8 cellular contexts compared by ENCODE assay signal in genomic region chr5:1345876-1346626, GRCh38. TPM values are rescaled to one million over a fixed set of nuclear protein-coding genes. Genes with fewer than 3 reads are reported as not detected.
DNase-seq lines count a peak whose midpoint lies in the region; ATAC-seq and TF ChIP-seq lines count a peak whose summit lies in the region.

No MANE protein-coding gene starts in this region.

- H3K27me3 Mint-ChIP-seq in naive thymus-derived CD4-positive, alpha-beta T cell: no peaks in the 10 kb centered on the region

- peak overlapping the region; percentile 71; the same call in 1 of the 2 replicates for H3K9ac ChIP-seq in KMS-11
- H3K9ac ChIP-seq in colonic mucosa (ENCODE audit: low read depth in 2 of 2, low read length in 2 of 2): peak overlapping the region; percentile 84 to 91

- H3K4me3 ChIP-seq in AG04450 (ENCODE audit: low read depth, low read length): peak overlapping the region; percentile 87
- H3K4me3 ChIP-seq in KMS-11 (IDR thresholded peaks at IDR 0.05; ENCODE audit: insufficient read depth, low read depth, low read length): no peak overlapping the region
- peak overlapping the region; percentile 97 for H3K4me3 ChIP-seq in colonic mucosa
- H3K4me3 ChIP-seq in naive thymus-derived CD4-positive, alpha-beta T cell (ENCODE audit: low read length): peak overlapping the region; percentile 79

- no peak for DNase-seq in AG04450 (ENCODE audit: low read depth, low spot score)
- no peak for DNase-seq in colonic mucosa
- DNase-seq in naive thymus-derived CD4-positive, alpha-beta T cell: no peak
- no peak for DNase-seq in D341Med (ENCODE audit: low spot score)
- no peak for DNase-seq in medulla oblongata (ENCODE audit: extremely low spot score)
- no peak for DNase-seq in NOMO-1 treated with dmso at 0.1 percent for 144 hours (lab: John Stamatoyannopoulos, UW; ENCODE audit: unreplicated experiment)

- H3K36me3 ChIP-seq in KMS-11 (ENCODE audit: insufficient read depth) (peaks cover 10% of the 10 kb centered on the region; the same call in 1 of the 2 replicates), colonic mucosa (peaks cover 6% of the 10 kb centered on the region)
- peaks cover 0 to 16% (median 6%) of the 10 kb centered on the region in 3 experiments for H3K36me3 ChIP-seq in naive thymus-derived CD4-positive, alpha-beta T cell (ENCODE audit: control insufficient read depth in 2 of 3, insufficient read depth in 3 of 3, low read length in 3 of 3)

- H3K9me3 Mint-ChIP-seq in naive thymus-derived CD4-positive, alpha-beta T cell: no peaks in the 10 kb centered on the region

- CTCF ChIA-PET in AG04450 (lab: Charles Lee): interaction anchor here (1.4 kb wide), 1 partner anchor 34 kb away, joined by 3 read pairs; no protein-coding TSS in a partner anchor
- CTCF ChIA-PET in naive thymus-derived CD4-positive, alpha-beta T cell (lab: Charles Lee): no interaction called here

- peak overlapping the region; percentile 72 to 90 (median 81) for H3K27ac Mint-ChIP-seq in naive thymus-derived CD4-positive, alpha-beta T cell

- POLR2A ChIA-PET in AG04450 (lab: Yijun Ruan, JAX): no interaction called here
- POLR2A ChIA-PET in naive thymus-derived CD4-positive, alpha-beta T cell (lab: Charles Lee): interaction anchor here (0.9 to 3.6 kb wide), 3 partner anchors 30 to 92 kb away, joined by 3 to 35 read pairs (median 14); no protein-coding TSS in a partner anchor

- peaks cover 47% of the 10 kb centered on the region for H3K79me2 ChIP-seq in KMS-11 (ENCODE audit: insufficient read depth, low read depth)

- no peaks in the 10 kb centered on the region for H3K27me3 ChIP-seq in AG04450 (ENCODE audit: control insufficient read depth, insufficient read depth, low read length)
- H3K27me3 ChIP-seq in KMS-11 (ENCODE audit: insufficient read depth, low read depth): no peaks in the 10 kb centered on the region
- no peaks in the 10 kb centered on the region for H3K27me3 ChIP-seq in colonic mucosa
- no peaks in the 10 kb centered on the region for H3K27me3 ChIP-seq in naive thymus-derived CD4-positive, alpha-beta T cell (ENCODE audit: control insufficient read depth in 2 of 2, insufficient read depth in 2 of 2, low read length in 2 of 2)

- TF ChIP-seq CTCF in AG04450 (IDR thresholded peaks at IDR 0.05; ENCODE audit: low read depth, low read length) (no peak), KMS-11 (conservative IDR thresholded peaks at IDR 0.05; ENCODE audit: low read depth, low read length) (no peak), colonic mucosa (IDR thresholded peaks at IDR 0.05) (no peak)

- no peaks in the 10 kb centered on the region for H4K20me1 ChIP-seq in KMS-11 (ENCODE audit: insufficient read depth)

- H3K36me3 Mint-ChIP-seq in naive thymus-derived CD4-positive, alpha-beta T cell: peaks cover 0 to 19% (median 14%) of the 10 kb centered on the region in 5 donors

- peak overlapping the region; percentile 100 for H3K4me2 ChIP-seq in KMS-11

- H3K4me1 Mint-ChIP-seq in naive thymus-derived CD4-positive, alpha-beta T cell: peaks cover 21 to 40% (median 30%) of the 10 kb centered on the region in 7 donors

- intact Hi-C loops in colonic mucosa (cut with DNase I): no loop called here
- intact Hi-C loops in naive thymus-derived CD4-positive, alpha-beta T cell (cut with micrococcal nuclease): loop anchor here (1.0 to 10.0 kb wide), 12 partner anchors 30 to 459 kb away; partner anchors contain the start of genes TERT (in 2 of the 2), BRD9 (in 1 of the 2), LPCAT1 (in 1 of the 2) and MRPL36 (in 1 of the 2)

- H3K4me3 Mint-ChIP-seq in naive thymus-derived CD4-positive, alpha-beta T cell: peak overlapping the region; percentile 77 to 90 (median 84)

- H3K4me1 ChIP-seq in KMS-11 (ENCODE audit: low read depth, poor library complexity, severe bottlenecking) (peaks cover 25% of the 10 kb centered on the region), colonic mucosa (peaks cover 12% of the 10 kb centered on the region)
- H3K4me1 ChIP-seq in naive thymus-derived CD4-positive, alpha-beta T cell (ENCODE audit: control insufficient read depth in 2 of 2, insufficient read depth in 2 of 2, low read length in 2 of 2): peaks cover 12 to 18% of the 10 kb centered on the region in 2 donors

- H3K27ac ChIP-seq in AG04450 (ENCODE audit: low read depth, low read length): peak overlapping the region; percentile 11
- H3K27ac ChIP-seq in KMS-11: no peak overlapping the region
- H3K27ac ChIP-seq in colonic mucosa: no peak overlapping the region
- H3K27ac ChIP-seq in naive thymus-derived CD4-positive, alpha-beta T cell (ENCODE audit: low read depth, low read length): peak overlapping the region; percentile 97

- H2AFZ ChIP-seq in KMS-11 (ENCODE audit: low read depth): peak overlapping the region; percentile 61; the same call in 1 of the 2 replicates

- no peaks in the 10 kb centered on the region for H3K9me3 ChIP-seq in AG04450 (ENCODE audit: control insufficient read depth, insufficient read depth, low read length)
- H3K9me3 ChIP-seq in colonic mucosa: no peaks in the 10 kb centered on the region
- no peaks in the 10 kb centered on the region for H3K9me3 ChIP-seq in naive thymus-derived CD4-positive, alpha-beta T cell (ENCODE audit: control insufficient read depth in 2 of 3, low read length in 3 of 3)

- ATAC-seq in naive thymus-derived CD4-positive, alpha-beta T cell: no peak
- no peak for ATAC-seq in HG02840 (IDR thresholded peaks at IDR 0.05; ENCODE audit: low FRiP score, unreplicated experiment)

RNA-seq across cellular contexts. Expression of gene CLPTM1L, which starts 1.2 kb away (rescaled TPM):
- 85.5 and 86.0 TPM in 2 replicates for polyA plus RNA-seq in AG04450 (2011; rRNA removed)
- 104 and 128 TPM in 2 replicates for polyA minus RNA-seq in AG04450 (2011; rRNA and poly(A)+ RNA removed)
- total RNA-seq in colonic mucosa: 100 to 1,000 TPM in 1 of 2 donors, 10 to 100 TPM in 1; 80.1 to 138 TPM
- total RNA-seq in naive thymus-derived CD4-positive, alpha-beta T cell: 100 to 1,000 TPM in 1 of 5 experiments, 10 to 100 TPM in 4; 64.9 to 104 (median 71.9) TPM
- polyA plus RNA-seq in naive thymus-derived CD4-positive, alpha-beta T cell: 10 to 100 TPM; 27.7 to 49.3 TPM

RNA-seq across cellular contexts. Expression of gene TERT, which starts 51.2 kb away (rescaled TPM):
- not detected in 2 replicates for polyA plus RNA-seq in AG04450 (2011; rRNA removed)
- polyA minus RNA-seq in AG04450 (2011; rRNA and poly(A)+ RNA removed): not detected in 2 replicates
- 10 to 100 TPM in 1 of 2 donors, under 1 TPM in 1; 0.72 to 13.7 TPM for total RNA-seq in colonic mucosa
- 1 to 10 TPM in 3 of 5 experiments, under 1 TPM in 2; 0.13 to 3.3 (median 1.8) TPM for total RNA-seq in naive thymus-derived CD4-positive, alpha-beta T cell
- polyA plus RNA-seq in naive thymus-derived CD4-positive, alpha-beta T cell: under 1 TPM in 1 of 2 donors, not detected in 1; 0.23 TPM

Comparison
In these comparisons a context has a peak if more than half of its experiments do, and no peak if none do; other contexts are left out.
1. H3K27ac ChIP-seq: peak in AG04450 (single experiment) and naive thymus-derived CD4-positive, alpha-beta T cell (single experiment); none in KMS-11 (single experiment) and colonic mucosa (single experiment).